ENCODE assay signal across 10 cellular contexts in genomic region chr6:75207211-75207984, GRCh38. TPM values are rescaled to one million over a fixed set of nuclear protein-coding genes. Genes with fewer than 3 reads are reported as not detected.
A peak's percentile ranks its signal among the peaks of the same experiment; 100 is the strongest.
DNase-seq lines count a peak whose midpoint lies in the region; ATAC-seq, FAIRE-seq and TF ChIP-seq lines count a peak whose summit lies in the region.
"Had no signal": no experiment of that assay in that cellular context is flagged by ENCODE, and none has a peak within 500 bp of the region (broad histone marks: within the 10 kb centered on the region; RNA-seq: fewer than 3 reads in every experiment).

No MANE protein-coding gene starts in this region.

- H4K20me1 ChIP-seq in HepG2 (ENCODE audit: insufficient read depth, low read length), result no peaks in the 10 kb centered on the region

- FAIRE-seq in HepG2 (lab: Jason Lieb, UNC), result no peak
- FAIRE-seq: endometrium had no signal

- no peak overlapping the region for H2AFZ ChIP-seq in HepG2 (ENCODE audit: low read length)

- TF ChIP-seq POLR2A in HepG2 (IDR thresholded peaks at IDR 0.05; ENCODE audit: insufficient read depth in 1 of 2, low read depth in 2 of 2, low read length in 2 of 2), result no peak
- TF ChIP-seq POLR2A in right lobe of liver (IDR thresholded peaks at IDR 0.05), result no peak
- no peak for TF ChIP-seq POLR2A in transverse colon (IDR thresholded peaks at IDR 0.05)

- WGBS in HepG2 (ENCODE audit: low lambda C conversion rate), result 19% methylated on average over 26 of the region's 33 CpGs
- WGBS in right lobe of liver (ENCODE audit: insufficient coverage, low coverage, low lambda C conversion rate, missing lambda C conversion rate), result 16% methylated on average over 18 of the region's 33 CpGs
- WGBS in transverse colon (ENCODE audit: low coverage in 1 of 2), 2 donors, result 30 to 31% methylated on average over 2 to 33 of the region's 33 CpGs

- CTCF ChIA-PET in HepG2 (lab: Yijun Ruan, JAX; ENCODE audit: low intra/inter-chr PET ratio, low total read pairs), result interaction anchor here (1.8 kb wide), 1 partner anchor 1468 kb away, joined by 11 read pairs; no protein-coding TSS in a partner anchor

- in situ Hi-C loops in HepG2 (cut with HindIII; ENCODE audit: extremely low pct_ligation_motif_present, low pct_unique_long_range_greater_than_20kb), result loop anchor here (10.0 to 25.0 kb wide), 6 partner anchors 453 to 1470 kb away; no protein-coding TSS in a partner anchor
- in situ Hi-C loops in brain microvascular endothelial cell (cut with HindIII; ENCODE audit: low pct_ligation_motif_present, low sequenced_read_pairs), result no loop called here
- in situ Hi-C loops in transverse colon (cut with MboI; ENCODE audit: low pct_ligation_motif_present in 1 of 4, low pct_unique_long_range_greater_than_20kb in 1 of 4, low sequenced_read_pairs in 3 of 4), result loop anchor here in 3 of 4 donors (25.0 kb wide), 4 partner anchors 795 to 1470 kb away; no protein-coding TSS in a partner anchor

- no peaks in the 10 kb centered on the region for H3K36me3 ChIP-seq in HepG2 (replicated peaks in 1 of 2; ENCODE audit: control insufficient read depth in 1 of 2, insufficient read depth in 2 of 2, low read length in 2 of 2)
- H3K36me3 ChIP-seq in right lobe of liver, result no peaks in the 10 kb centered on the region
- no peaks in the 10 kb centered on the region for H3K36me3 ChIP-seq in brain microvascular endothelial cell (replicated peaks)
- H3K36me3 ChIP-seq in lower lobe of right lung, result no peaks in the 10 kb centered on the region
- H3K36me3 ChIP-seq in transverse colon, result no peaks in the 10 kb centered on the region

- no peak for DNase-seq in HepG2 (ENCODE audit: low spot score)
- DNase-seq in right lobe of liver, result no peak
- DNase-seq in brain microvascular endothelial cell, result no peak
- DNase-seq in lower lobe of right lung, result no peak
- no peak for DNase-seq in transverse colon
- DNase-seq in stimulated activated CD8-positive, alpha-beta memory T cell treated with anti-CD3 and anti-CD28 coated beads, Interleukin-4, amount 100 ng/mL, for 48 hours, result no peak

- H3K27me3 ChIP-seq in HepG2 (ENCODE audit: control insufficient read depth in 1 of 2, insufficient read depth in 2 of 2, low read length in 2 of 2), result peaks cover 6 to 57% of the 10 kb centered on the region in 2 experiments; a peak in 4 of 5 replicates
- peaks cover 7 to 33% of the 10 kb centered on the region in 2 donors for H3K27me3 ChIP-seq in right lobe of liver
- no peaks in the 10 kb centered on the region for H3K27me3 ChIP-seq in brain microvascular endothelial cell (replicated peaks)
- H3K27me3 ChIP-seq in lower lobe of right lung (ENCODE audit: low read depth), result peaks cover 50% of the 10 kb centered on the region
- H3K27me3 ChIP-seq in transverse colon, result peaks cover 62% of the 10 kb centered on the region

- ATAC-seq in HepG2, result no peak
- ATAC-seq in right lobe of liver, result no peak
- ATAC-seq in lower lobe of right lung, result no peak
- ATAC-seq in HG03196 (IDR thresholded peaks at IDR 0.05; ENCODE audit: unreplicated experiment), result no peak
- no peak for ATAC-seq in HG02642 (IDR thresholded peaks at IDR 0.05; ENCODE audit: poor library complexity, unreplicated experiment)

- H3K4me2 ChIP-seq in HepG2 (ENCODE audit: low read depth, low read length), result no peak overlapping the region

- TF ChIP-seq CTCF in HepG2 (CRISPR knock-in tag; IDR thresholded peaks at IDR 0.05) (no peak), right lobe of liver (IDR thresholded peaks at IDR 0.05) (no peak), brain microvascular endothelial cell (IDR thresholded peaks at IDR 0.05; ENCODE audit: low read depth, low read length, missing control alignments) (no peak), lower lobe of right lung (IDR thresholded peaks at IDR 0.05) (no peak), transverse colon (IDR thresholded peaks at IDR 0.05) (no peak)

- POLR2A ChIA-PET in HepG2 (lab: Yijun Ruan, JAX), result no interaction called here

- TF ChIP-seq RAD21 in HepG2 (CRISPR knock-in tag; IDR thresholded peaks at IDR 0.05), result no peak

- intact Hi-C loops in HepG2 (cut with micrococcal nuclease; ENCODE audit: unreplicated experiment), result loop anchor here (10.0 kb wide), 1 partner anchor 1353 kb away; no protein-coding TSS in a partner anchor
- intact Hi-C loops in right lobe of liver (cut with DNase I), result no loop called here
- intact Hi-C loops in lower lobe of right lung (cut with DNase I), result no loop called here
- intact Hi-C loops in transverse colon (cut with DNase I; ENCODE audit: low total_unique reads), result loop anchor here (5.0 to 10.0 kb wide), 4 partner anchors 453 to 1470 kb away; no protein-coding TSS in a partner anchor

- no peak overlapping the region for H3K27ac ChIP-seq in HepG2 (ENCODE audit: extremely low read length, insufficient read depth, low read length)
- no peak overlapping the region for H3K27ac ChIP-seq in right lobe of liver
- no peak overlapping the region for H3K27ac ChIP-seq in brain microvascular endothelial cell
- no peak overlapping the region for H3K27ac ChIP-seq in lower lobe of right lung
- peak overlapping the region; percentile 79 to 86 (median 84) for H3K27ac ChIP-seq in transverse colon
- H3K27ac ChIP-seq: SK-N-MC had no signal

- no peak overlapping the region for H3K9ac ChIP-seq in HepG2 (ENCODE audit: insufficient read depth, low read depth, low read length)

- H3K4me3 ChIP-seq in HepG2 (replicated peaks in 1 of 3; ENCODE audit: insufficient read depth in 1 of 3, low read depth in 2 of 3, low read length in 3 of 3), result no peak overlapping the region
- no peak overlapping the region for H3K4me3 ChIP-seq in right lobe of liver
- peak overlapping the region; percentile 89 for H3K4me3 ChIP-seq in brain microvascular endothelial cell (ENCODE audit: low read depth, low read length)
- H3K4me3 ChIP-seq in lower lobe of right lung, result peak overlapping the region; percentile 57
- H3K4me3 ChIP-seq in transverse colon, result peak overlapping the region in 1 of 4 donors; percentile 18

- BruUV-seq in HepG2 (replicated peaks; lab: Mats Ljungman, UMichigan), result no TSS peak

- H3K9me3 ChIP-seq in HepG2 (ENCODE audit: low read length), result no peaks in the 10 kb centered on the region
- no peaks in the 10 kb centered on the region for H3K9me3 ChIP-seq in right lobe of liver
- no peaks in the 10 kb centered on the region for H3K9me3 ChIP-seq in lower lobe of right lung
- H3K9me3 ChIP-seq in transverse colon, result no peaks in the 10 kb centered on the region

- H3K4me1 ChIP-seq in HepG2 (ENCODE audit: insufficient read depth, low read length) (no peaks in the 10 kb centered on the region; the same call in 1 of the 2 replicates), right lobe of liver (peaks cover 0 to 54% (median 3%) of the 10 kb centered on the region in 4 donors), lower lobe of right lung (peaks cover 62% of the 10 kb centered on the region), transverse colon (peaks cover 4 to 61% (median 21%) of the 10 kb centered on the region in 4 donors)

- no peaks in the 10 kb centered on the region for H3K79me2 ChIP-seq in HepG2 (ENCODE audit: insufficient read depth, low read length)

- no peak for TF ChIP-seq EP300 in HepG2 (IDR thresholded peaks at IDR 0.05; ENCODE audit: low read depth in 2 of 2, low read length in 2 of 2)
- TF ChIP-seq EP300 in HepG2 (CRISPR knock-in tag; IDR thresholded peaks at IDR 0.05; ENCODE audit: borderline replicate concordance), result no peak
- TF ChIP-seq EP300 in transverse colon (IDR thresholded peaks at IDR 0.05; ENCODE audit: low read depth), result no peak

RNA-seq across cellular contexts. Expression of gene COL12A1, which starts 1.5 kb away (rescaled TPM):
- total RNA-seq in HepG2 (2016; rRNA removed; fragmentation: Illumina TruSeq; extraction: Trizol) (0.02 TPM in 1 of 2 replicates, not detected in the other), right lobe of liver (1 to 10 TPM; 1.1 to 4.4 (median 3.0) TPM), lower lobe of right lung (36.6 TPM), transverse colon (10 to 100 TPM; 14.2 to 45.1 (median 32.3) TPM)
- not detected in 2 replicates for total RNA-seq in HepG2 (2016; cell fraction: cytosol; rRNA removed; fragmentation: Illumina TruSeq; extraction: Trizol; ENCODE audit: low read depth)
- total RNA-seq in HepG2 (2016; cell fraction: insoluble cytoplasmic fraction; rRNA removed; fragmentation: Illumina TruSeq; extraction: Trizol), result not detected in 2 replicates
- total RNA-seq in HepG2 (2016; cell fraction: membrane; rRNA removed; fragmentation: Illumina TruSeq; extraction: Trizol), result not detected in 2 replicates
- total RNA-seq in HepG2 (2016; cell fraction: nucleus; rRNA removed; fragmentation: Illumina TruSeq; extraction: Trizol), result 0.06 TPM in 1 of 2 replicates, not detected in the other
- 0.20 TPM in 1 of 2 replicates, not detected in the other for polyA plus RNA-seq in HepG2 (2011; rRNA removed)
- polyA plus RNA-seq in HepG2 (2011; cell fraction: cytosol; rRNA removed), result 0.01 TPM in 1 of 2 replicates, not detected in the other
- polyA plus RNA-seq in HepG2 (2011; cell fraction: nucleus; rRNA removed), result 0.07 TPM in 1 of 2 replicates, not detected in the other
- 0.01 TPM in 1 of 2 replicates, not detected in the other for polyA plus RNA-seq in HepG2 (2012)
- not detected in 2 replicates for polyA plus RNA-seq in HepG2 (2016; cell fraction: cytosol; fragmentation: Illumina TruSeq; extraction: Trizol; ENCODE audit: low read depth)
- not detected in 2 replicates for polyA plus RNA-seq in HepG2 (2016; cell fraction: insoluble cytoplasmic fraction; fragmentation: Illumina TruSeq; extraction: Trizol; ENCODE audit: low read depth)
- polyA plus RNA-seq in HepG2 (2016; cell fraction: membrane; fragmentation: Illumina TruSeq; extraction: Trizol; ENCODE audit: low read depth), result not detected in 2 replicates
- 0.12 TPM in 1 of 2 replicates, not detected in the other for polyA plus RNA-seq in HepG2 (2016; cell fraction: nucleus; fragmentation: Illumina TruSeq; extraction: Trizol; ENCODE audit: insufficient read depth, low read depth)
- polyA minus RNA-seq in HepG2 (2011; rRNA and poly(A)+ RNA removed; ENCODE audit: low replicate concordance), result 328 TPM in 1 of 2 replicates, not detected in the other
- 0.79 and 2.3 TPM in 2 replicates for polyA minus RNA-seq in HepG2 (2011; cell fraction: cytosol; rRNA and poly(A)+ RNA removed)
- polyA minus RNA-seq in HepG2 (2011; cell fraction: nucleus; rRNA and poly(A)+ RNA removed), result 0.12 and 0.77 TPM in 2 replicates

RNA-seq across cellular contexts. Expression of gene COX7A2, which starts 36.2 kb away (rescaled TPM):
- total RNA-seq in HepG2 (2016; rRNA removed; fragmentation: Illumina TruSeq; extraction: Trizol), result 481 and 556 TPM in 2 replicates
- total RNA-seq in HepG2 (2016; cell fraction: cytosol; rRNA removed; fragmentation: Illumina TruSeq; extraction: Trizol; ENCODE audit: low read depth), result 280 and 328 TPM in 2 replicates
- 517 and 605 TPM in 2 replicates for total RNA-seq in HepG2 (2016; cell fraction: insoluble cytoplasmic fraction; rRNA removed; fragmentation: Illumina TruSeq; extraction: Trizol)
- total RNA-seq in HepG2 (2016; cell fraction: membrane; rRNA removed; fragmentation: Illumina TruSeq; extraction: Trizol), result 294 and 325 TPM in 2 replicates
- total RNA-seq in HepG2 (2016; cell fraction: nucleus; rRNA removed; fragmentation: Illumina TruSeq; extraction: Trizol), result 231 and 261 TPM in 2 replicates
- polyA plus RNA-seq in HepG2 (2011; rRNA removed), result 311 and 407 TPM in 2 replicates
- 137 and 186 TPM in 2 replicates for polyA plus RNA-seq in HepG2 (2011; cell fraction: cytosol; rRNA removed)
- 59.1 and 61.9 TPM in 2 replicates for polyA plus RNA-seq in HepG2 (2011; cell fraction: nucleus; rRNA removed)
- 241 and 395 TPM in 2 replicates for polyA plus RNA-seq in HepG2 (2012)
- 218 and 256 TPM in 2 replicates for polyA plus RNA-seq in HepG2 (2016; cell fraction: cytosol; fragmentation: Illumina TruSeq; extraction: Trizol; ENCODE audit: low read depth)
- polyA plus RNA-seq in HepG2 (2016; cell fraction: insoluble cytoplasmic fraction; fragmentation: Illumina TruSeq; extraction: Trizol; ENCODE audit: low read depth), result 311 and 334 TPM in 2 replicates
- polyA plus RNA-seq in HepG2 (2016; cell fraction: membrane; fragmentation: Illumina TruSeq; extraction: Trizol; ENCODE audit: low read depth), result 165 and 228 TPM in 2 replicates
- polyA plus RNA-seq in HepG2 (2016; cell fraction: nucleus; fragmentation: Illumina TruSeq; extraction: Trizol; ENCODE audit: insufficient read depth, low read depth), result 278 and 326 TPM in 2 replicates
- 63.3 and 108 TPM in 2 replicates for polyA minus RNA-seq in HepG2 (2011; rRNA and poly(A)+ RNA removed; ENCODE audit: low replicate concordance)
- 36.2 and 38.6 TPM in 2 replicates for polyA minus RNA-seq in HepG2 (2011; cell fraction: cytosol; rRNA and poly(A)+ RNA removed)
- 17.8 and 18.6 TPM in 2 replicates for polyA minus RNA-seq in HepG2 (2011; cell fraction: nucleus; rRNA and poly(A)+ RNA removed)
- 100 to 1,000 TPM; 159 to 345 (median 218) TPM for total RNA-seq in right lobe of liver
- 267 TPM for total RNA-seq in lower lobe of right lung
- 100 to 1,000 TPM; 146 to 469 (median 349) TPM for total RNA-seq in transverse colon

Comparison
In these comparisons a context has a peak if more than half of its experiments do, and no peak if none do; other contexts are left out.
1. intact Hi-C loops: an anchor here in HepG2 (10.0 kb wide) and transverse colon (5.0 to 10.0 kb wide); none called in right lobe of liver and lower lobe of right lung.
2. H3K27ac ChIP-seq: peak in transverse colon (4 of 4); none in HepG2 (single experiment), right lobe of liver (0 of 3), brain microvascular endothelial cell (single experiment) and lower lobe of right lung (single experiment).
3. H3K4me3 ChIP-seq: peak in brain microvascular endothelial cell (single experiment) and lower lobe of right lung (single experiment); none in HepG2 (0 of 3) and right lobe of liver (0 of 3).